In genomic region chr12:121829250-121829918, GRCh38 we compare ENCODE assay signal across 21 cellular contexts. TPM values are rescaled to one million over a fixed set of nuclear protein-coding genes. Genes with fewer than 3 reads are reported as not detected.
DNase-seq lines count a peak whose midpoint lies in the region; ATAC-seq, FAIRE-seq and TF ChIP-seq lines count a peak whose summit lies in the region.
"Had no signal": no experiment of that assay in that cellular context is flagged by ENCODE, and none has a peak within 500 bp of the region (broad histone marks: within the 10 kb centered on the region; RNA-seq: fewer than 3 reads in every experiment).

No MANE protein-coding gene starts in this region.

- TF ChIP-seq EP300 in HepG2 (IDR thresholded peaks at IDR 0.05; ENCODE audit: low read depth in 2 of 2, low read length in 2 of 2) (no peak), HepG2 (CRISPR knock-in tag; IDR thresholded peaks at IDR 0.05; ENCODE audit: borderline replicate concordance) (no peak)

- peak overlapping the region; percentile 34 for H3K27ac Mint-ChIP-seq in activated naive CD8-positive, alpha-beta T cell

- no peak overlapping the region for H3K4me3 Mint-ChIP-seq in activated naive CD8-positive, alpha-beta T cell

- no peak for TF ChIP-seq POLR2A in HepG2 (IDR thresholded peaks at IDR 0.05; ENCODE audit: insufficient read depth in 1 of 2, low read depth in 2 of 2, low read length in 2 of 2)
- TF ChIP-seq POLR2A in right lobe of liver (IDR thresholded peaks at IDR 0.05), result no peak

- H3K4me3 ChIP-seq in HepG2 (replicated peaks in 1 of 3; ENCODE audit: insufficient read depth in 1 of 3, low read depth in 2 of 3, low read length in 3 of 3) (no peak overlapping the region), right lobe of liver (no peak overlapping the region)
- H3K4me3 ChIP-seq: colonic mucosa, heart left ventricle, tibial artery had no signal

- H3K9me3 ChIP-seq in HepG2 (ENCODE audit: low read length) (no peaks in the 10 kb centered on the region), right lobe of liver (no peaks in the 10 kb centered on the region)
- H3K9me3 ChIP-seq: colonic mucosa, heart left ventricle, tibial artery had no signal

- no peaks in the 10 kb centered on the region for H4K20me1 ChIP-seq in HepG2 (ENCODE audit: insufficient read depth, low read length)

- FAIRE-seq in HepG2 (lab: Jason Lieb, UNC), result no peak

- in situ Hi-C loops in HepG2 (cut with HindIII; ENCODE audit: extremely low pct_ligation_motif_present, low pct_unique_long_range_greater_than_20kb), result no loop called here

- H3K36me3 ChIP-seq in HepG2 (replicated peaks in 1 of 2; ENCODE audit: control insufficient read depth in 1 of 2, insufficient read depth in 2 of 2, low read length in 2 of 2), result peaks cover 19 to 38% of the 10 kb centered on the region in 2 experiments; a peak in 4 of 5 replicates
- peaks cover 0 to 56% (median 24%) of the 10 kb centered on the region in 4 donors for H3K36me3 ChIP-seq in right lobe of liver

- no peaks in the 10 kb centered on the region for H3K27me3 Mint-ChIP-seq in activated naive CD8-positive, alpha-beta T cell

- H2AFZ ChIP-seq in HepG2 (ENCODE audit: low read length), result no peak overlapping the region

- intact Hi-C loops in HepG2 (cut with micrococcal nuclease; ENCODE audit: unreplicated experiment), result no loop called here
- intact Hi-C loops in right lobe of liver (cut with DNase I), result no loop called here

- H3K27me3 ChIP-seq in HepG2 (ENCODE audit: control insufficient read depth in 1 of 2, insufficient read depth in 2 of 2, low read length in 2 of 2) (no peaks in the 10 kb centered on the region), right lobe of liver (no peaks in the 10 kb centered on the region)
- H3K27me3 ChIP-seq: colonic mucosa, heart left ventricle, tibial artery had no signal

- no peak overlapping the region for H3K27ac ChIP-seq in HepG2 (ENCODE audit: extremely low read length, insufficient read depth, low read length)
- H3K27ac ChIP-seq in right lobe of liver, result no peak overlapping the region
- H3K27ac ChIP-seq: colonic mucosa, tibial artery had no signal

- H3K9me3 Mint-ChIP-seq in activated naive CD8-positive, alpha-beta T cell (ENCODE audit: low read depth), result no peaks in the 10 kb centered on the region

- ATAC-seq in HepG2, result peak; percentile 11; the same call in 2 of the 3 replicates
- no peak for ATAC-seq in right lobe of liver
- ATAC-seq in GM21528 (IDR thresholded peaks at IDR 0.05; ENCODE audit: low FRiP score, unreplicated experiment), result no peak

- H3K9ac ChIP-seq in HepG2 (ENCODE audit: insufficient read depth, low read depth, low read length), result no peak overlapping the region

- peaks cover 4% of the 10 kb centered on the region for H3K36me3 Mint-ChIP-seq in activated naive CD8-positive, alpha-beta T cell

- peaks cover 5% of the 10 kb centered on the region for H3K4me1 Mint-ChIP-seq in activated naive CD8-positive, alpha-beta T cell (ENCODE audit: low read depth)

- CTCF ChIA-PET in HepG2 (lab: Yijun Ruan, JAX; ENCODE audit: low intra/inter-chr PET ratio, low total read pairs), result no interaction called here

- DNase-seq in HepG2 (ENCODE audit: low spot score) (no peak), right lobe of liver (no peak), NCI-H1694 (lab: John Stamatoyannopoulos, UW) (no peak)
- DNase-seq in activated CD4-positive, alpha-beta T cell treated with anti-CD3 and anti-CD28 coated beads for 4 hours, result no peak
- DNase-seq: activated CD4-positive, CD25-positive, alpha-beta regulatory T cell treated with anti-CD3 and anti-CD28 coated beads, Interleukin-2, amount 50 U/mL, for 72 hours; amygdala; colonic mucosa; DMS153; erythroblast; HCEC 1CT; heart left ventricle; KBM-7; kidney glomerular epithelial cell; NCI-H1436 treated with DMSO at 0.1 percent for 48 hours; NCI-H510A; tibial artery had no signal

- no peak overlapping the region for H3K4me2 ChIP-seq in HepG2 (ENCODE audit: low read depth, low read length)

- WGBS in HepG2 (ENCODE audit: low lambda C conversion rate), result 96% methylated on average over 6 of the region's 7 CpGs
- WGBS in right lobe of liver (ENCODE audit: insufficient coverage, low coverage, low lambda C conversion rate, missing lambda C conversion rate), result 65% methylated on average over 3 of the region's 7 CpGs

- no peaks in the 10 kb centered on the region for H3K79me2 ChIP-seq in HepG2 (ENCODE audit: insufficient read depth, low read length)

- POLR2A ChIA-PET in HepG2 (lab: Yijun Ruan, JAX), result no interaction called here

- TF ChIP-seq CTCF in HepG2 (CRISPR knock-in tag; IDR thresholded peaks at IDR 0.05) (no peak), right lobe of liver (IDR thresholded peaks at IDR 0.05) (no peak)

- no peaks in the 10 kb centered on the region for H3K4me1 ChIP-seq in HepG2 (ENCODE audit: insufficient read depth, low read length)
- H3K4me1 ChIP-seq in right lobe of liver, result no peaks in the 10 kb centered on the region
- H3K4me1 ChIP-seq: colonic mucosa had no signal

- TF ChIP-seq RAD21 in HepG2 (CRISPR knock-in tag; IDR thresholded peaks at IDR 0.05), result no peak

- no TSS peak for BruUV-seq in HepG2 (replicated peaks; lab: Mats Ljungman, UMichigan)

RNA-seq across cellular contexts. Expression of gene SETD1B, which starts 25.6 kb away (rescaled TPM):
- total RNA-seq in HepG2 (2016; rRNA removed; fragmentation: Illumina TruSeq; extraction: Trizol) (1.4 and 1.8 TPM in 2 replicates), right lobe of liver (10 to 100 TPM in 3 of 6 experiments, 1 to 10 TPM in 3; 3.7 to 20.0 (median 9.3) TPM)
- total RNA-seq in HepG2 (2016; cell fraction: cytosol; rRNA removed; fragmentation: Illumina TruSeq; extraction: Trizol; ENCODE audit: low read depth), result 0.40 and 0.44 TPM in 2 replicates
- 1.3 TPM in 2 replicates for total RNA-seq in HepG2 (2016; cell fraction: insoluble cytoplasmic fraction; rRNA removed; fragmentation: Illumina TruSeq; extraction: Trizol)
- total RNA-seq in HepG2 (2016; cell fraction: membrane; rRNA removed; fragmentation: Illumina TruSeq; extraction: Trizol), result 1.3 and 1.4 TPM in 2 replicates
- 2.7 and 3.3 TPM in 2 replicates for total RNA-seq in HepG2 (2016; cell fraction: nucleus; rRNA removed; fragmentation: Illumina TruSeq; extraction: Trizol)
- polyA plus RNA-seq in HepG2 (2011; rRNA removed), result 1.1 and 1.3 TPM in 2 replicates
- 0.43 and 0.51 TPM in 2 replicates for polyA plus RNA-seq in HepG2 (2011; cell fraction: cytosol; rRNA removed)
- polyA plus RNA-seq in HepG2 (2011; cell fraction: nucleus; rRNA removed), result 9.3 TPM in 2 replicates
- polyA plus RNA-seq in HepG2 (2012), result 4.2 and 6.2 TPM in 2 replicates
- 0.32 and 0.34 TPM in 2 replicates for polyA plus RNA-seq in HepG2 (2016; cell fraction: cytosol; fragmentation: Illumina TruSeq; extraction: Trizol; ENCODE audit: low read depth)
- 2.6 and 3.8 TPM in 2 replicates for polyA plus RNA-seq in HepG2 (2016; cell fraction: insoluble cytoplasmic fraction; fragmentation: Illumina TruSeq; extraction: Trizol; ENCODE audit: low read depth)
- polyA plus RNA-seq in HepG2 (2016; cell fraction: membrane; fragmentation: Illumina TruSeq; extraction: Trizol; ENCODE audit: low read depth), result 0.70 and 0.76 TPM in 2 replicates
- polyA plus RNA-seq in HepG2 (2016; cell fraction: nucleus; fragmentation: Illumina TruSeq; extraction: Trizol; ENCODE audit: insufficient read depth, low read depth), result 16.0 and 18.9 TPM in 2 replicates
- 2.1 and 4.2 TPM in 2 replicates for polyA minus RNA-seq in HepG2 (2011; rRNA and poly(A)+ RNA removed; ENCODE audit: low replicate concordance)
- polyA minus RNA-seq in HepG2 (2011; cell fraction: cytosol; rRNA and poly(A)+ RNA removed), result 1.8 and 2.5 TPM in 2 replicates
- 3.6 and 4.4 TPM in 2 replicates for polyA minus RNA-seq in HepG2 (2011; cell fraction: nucleus; rRNA and poly(A)+ RNA removed)

RNA-seq across cellular contexts. Expression of gene HPD, which starts 29.3 kb away (rescaled TPM):
- 120 and 138 TPM in 2 replicates for total RNA-seq in HepG2 (2016; rRNA removed; fragmentation: Illumina TruSeq; extraction: Trizol)
- 101 and 114 TPM in 2 replicates for total RNA-seq in HepG2 (2016; cell fraction: cytosol; rRNA removed; fragmentation: Illumina TruSeq; extraction: Trizol; ENCODE audit: low read depth)
- total RNA-seq in HepG2 (2016; cell fraction: insoluble cytoplasmic fraction; rRNA removed; fragmentation: Illumina TruSeq; extraction: Trizol), result 120 and 121 TPM in 2 replicates
- 212 and 224 TPM in 2 replicates for total RNA-seq in HepG2 (2016; cell fraction: membrane; rRNA removed; fragmentation: Illumina TruSeq; extraction: Trizol)
- total RNA-seq in HepG2 (2016; cell fraction: nucleus; rRNA removed; fragmentation: Illumina TruSeq; extraction: Trizol), result 62.9 and 70.7 TPM in 2 replicates
- polyA plus RNA-seq in HepG2 (2011; rRNA removed), result 195 and 197 TPM in 2 replicates
- 257 and 265 TPM in 2 replicates for polyA plus RNA-seq in HepG2 (2011; cell fraction: cytosol; rRNA removed)
- polyA plus RNA-seq in HepG2 (2011; cell fraction: nucleus; rRNA removed), result 119 and 130 TPM in 2 replicates
- polyA plus RNA-seq in HepG2 (2012), result 157 and 186 TPM in 2 replicates
- polyA plus RNA-seq in HepG2 (2016; cell fraction: cytosol; fragmentation: Illumina TruSeq; extraction: Trizol; ENCODE audit: low read depth), result 191 and 212 TPM in 2 replicates
- polyA plus RNA-seq in HepG2 (2016; cell fraction: insoluble cytoplasmic fraction; fragmentation: Illumina TruSeq; extraction: Trizol; ENCODE audit: low read depth), result 130 and 165 TPM in 2 replicates
- polyA plus RNA-seq in HepG2 (2016; cell fraction: membrane; fragmentation: Illumina TruSeq; extraction: Trizol; ENCODE audit: low read depth), result 312 and 339 TPM in 2 replicates
- 122 and 126 TPM in 2 replicates for polyA plus RNA-seq in HepG2 (2016; cell fraction: nucleus; fragmentation: Illumina TruSeq; extraction: Trizol; ENCODE audit: insufficient read depth, low read depth)
- polyA minus RNA-seq in HepG2 (2011; rRNA and poly(A)+ RNA removed; ENCODE audit: low replicate concordance), result 5.0 and 114 TPM in 2 replicates
- 74.4 and 100 TPM in 2 replicates for polyA minus RNA-seq in HepG2 (2011; cell fraction: cytosol; rRNA and poly(A)+ RNA removed)
- 56.0 and 68.5 TPM in 2 replicates for polyA minus RNA-seq in HepG2 (2011; cell fraction: nucleus; rRNA and poly(A)+ RNA removed)
- total RNA-seq in right lobe of liver, result 1,000 to 10,000 TPM in 4 of 6 experiments, 100 to 1,000 TPM in 2; 649 to 1,803 (median 1,080) TPM
- total RNA-seq: pulmonary artery endothelial cell; RPMI7951; T-helper 1 cell treated with Interleukin-12 subunit alpha and Interleukin-12 subunit beta and Interleukin-4 antibody, amounts not matched to agents 30 ng/mL and 1 ng/mL, for 36 hours had no signal

RNA-seq across cellular contexts. Expression of gene RHOF, which starts 35.9 kb away (rescaled TPM):
- total RNA-seq in HepG2 (2016; rRNA removed; fragmentation: Illumina TruSeq; extraction: Trizol) (11.0 and 14.6 TPM in 2 replicates), right lobe of liver (10 to 100 TPM in 2 of 6 experiments, 1 to 10 TPM in 4; 3.7 to 16.2 (median 5.0) TPM)
- 10.8 and 12.5 TPM in 2 replicates for total RNA-seq in HepG2 (2016; cell fraction: cytosol; rRNA removed; fragmentation: Illumina TruSeq; extraction: Trizol; ENCODE audit: low read depth)
- total RNA-seq in HepG2 (2016; cell fraction: insoluble cytoplasmic fraction; rRNA removed; fragmentation: Illumina TruSeq; extraction: Trizol), result 9.8 and 14.8 TPM in 2 replicates
- 18.2 and 24.9 TPM in 2 replicates for total RNA-seq in HepG2 (2016; cell fraction: membrane; rRNA removed; fragmentation: Illumina TruSeq; extraction: Trizol)
- 14.1 and 17.3 TPM in 2 replicates for total RNA-seq in HepG2 (2016; cell fraction: nucleus; rRNA removed; fragmentation: Illumina TruSeq; extraction: Trizol)
- 31.3 and 32.2 TPM in 2 replicates for polyA plus RNA-seq in HepG2 (2011; rRNA removed)
- 28.4 and 38.7 TPM in 2 replicates for polyA plus RNA-seq in HepG2 (2011; cell fraction: cytosol; rRNA removed)
- polyA plus RNA-seq in HepG2 (2011; cell fraction: nucleus; rRNA removed), result 37.5 and 40.2 TPM in 2 replicates
- 10.8 and 12.9 TPM in 2 replicates for polyA plus RNA-seq in HepG2 (2012)
- polyA plus RNA-seq in HepG2 (2016; cell fraction: cytosol; fragmentation: Illumina TruSeq; extraction: Trizol; ENCODE audit: low read depth), result 19.8 and 23.7 TPM in 2 replicates
- polyA plus RNA-seq in HepG2 (2016; cell fraction: insoluble cytoplasmic fraction; fragmentation: Illumina TruSeq; extraction: Trizol; ENCODE audit: low read depth), result 19.7 and 25.0 TPM in 2 replicates
- polyA plus RNA-seq in HepG2 (2016; cell fraction: membrane; fragmentation: Illumina TruSeq; extraction: Trizol; ENCODE audit: low read depth), result 27.0 and 27.4 TPM in 2 replicates
- 24.9 and 31.1 TPM in 2 replicates for polyA plus RNA-seq in HepG2 (2016; cell fraction: nucleus; fragmentation: Illumina TruSeq; extraction: Trizol; ENCODE audit: insufficient read depth, low read depth)
- 46.1 and 174 TPM in 2 replicates for polyA minus RNA-seq in HepG2 (2011; rRNA and poly(A)+ RNA removed; ENCODE audit: low replicate concordance)
- polyA minus RNA-seq in HepG2 (2011; cell fraction: cytosol; rRNA and poly(A)+ RNA removed), result 32.2 and 38.9 TPM in 2 replicates
- 32.4 and 35.6 TPM in 2 replicates for polyA minus RNA-seq in HepG2 (2011; cell fraction: nucleus; rRNA and poly(A)+ RNA removed)

RNA-seq across cellular contexts. Expression of gene PSMD9, which starts 59.2 kb away (rescaled TPM):
- total RNA-seq in HepG2 (2016; rRNA removed; fragmentation: Illumina TruSeq; extraction: Trizol), result 61.1 and 73.9 TPM in 2 replicates
- 14.7 and 17.8 TPM in 2 replicates for total RNA-seq in HepG2 (2016; cell fraction: cytosol; rRNA removed; fragmentation: Illumina TruSeq; extraction: Trizol; ENCODE audit: low read depth)
- 63.0 and 75.8 TPM in 2 replicates for total RNA-seq in HepG2 (2016; cell fraction: insoluble cytoplasmic fraction; rRNA removed; fragmentation: Illumina TruSeq; extraction: Trizol)
- total RNA-seq in HepG2 (2016; cell fraction: membrane; rRNA removed; fragmentation: Illumina TruSeq; extraction: Trizol), result 38.8 and 40.2 TPM in 2 replicates
- 22.0 and 27.1 TPM in 2 replicates for total RNA-seq in HepG2 (2016; cell fraction: nucleus; rRNA removed; fragmentation: Illumina TruSeq; extraction: Trizol)
- polyA plus RNA-seq in HepG2 (2011; rRNA removed), result 41.4 and 53.5 TPM in 2 replicates
- polyA plus RNA-seq in HepG2 (2011; cell fraction: cytosol; rRNA removed), result 57.2 and 69.0 TPM in 2 replicates
- 31.9 and 34.9 TPM in 2 replicates for polyA plus RNA-seq in HepG2 (2011; cell fraction: nucleus; rRNA removed)
- 23.2 and 36.0 TPM in 2 replicates for polyA plus RNA-seq in HepG2 (2012)
- polyA plus RNA-seq in HepG2 (2016; cell fraction: cytosol; fragmentation: Illumina TruSeq; extraction: Trizol; ENCODE audit: low read depth), result 21.2 and 23.3 TPM in 2 replicates
- polyA plus RNA-seq in HepG2 (2016; cell fraction: insoluble cytoplasmic fraction; fragmentation: Illumina TruSeq; extraction: Trizol; ENCODE audit: low read depth), result 65.4 and 77.3 TPM in 2 replicates
- 29.7 and 32.9 TPM in 2 replicates for polyA plus RNA-seq in HepG2 (2016; cell fraction: membrane; fragmentation: Illumina TruSeq; extraction: Trizol; ENCODE audit: low read depth)
- polyA plus RNA-seq in HepG2 (2016; cell fraction: nucleus; fragmentation: Illumina TruSeq; extraction: Trizol; ENCODE audit: insufficient read depth, low read depth), result 33.3 and 37.2 TPM in 2 replicates
- polyA minus RNA-seq in HepG2 (2011; rRNA and poly(A)+ RNA removed; ENCODE audit: low replicate concordance), result 23.4 and 46.9 TPM in 2 replicates
- 18.2 and 20.5 TPM in 2 replicates for polyA minus RNA-seq in HepG2 (2011; cell fraction: cytosol; rRNA and poly(A)+ RNA removed)
- polyA minus RNA-seq in HepG2 (2011; cell fraction: nucleus; rRNA and poly(A)+ RNA removed), result 13.0 and 21.1 TPM in 2 replicates
- 10 to 100 TPM; 20.0 to 56.4 (median 28.4) TPM for total RNA-seq in right lobe of liver
